9 cellular contexts compared by ENCODE assay signal in genomic region chr15:70056091-70056680, GRCh38.
"Had no signal": no experiment of that assay in that cellular context is flagged by ENCODE, and none has a peak within 500 bp of the region (broad histone marks: within the 10 kb centered on the region; RNA-seq: fewer than 3 reads in every experiment).

No MANE protein-coding gene starts in this region.

- H3K4me1 ChIP-seq: prostate gland, right lobe of liver had no signal

- H3K27ac ChIP-seq: hepatocyte, prostate gland, right lobe of liver had no signal

- ATAC-seq: right lobe of liver; stimulated activated naive CD8-positive, alpha-beta T cell treated with anti-CD3 and anti-CD28 coated beads, Interleukin-15, Interleukin-2, amounts not matched to agents 100 U/mL and 50 U/mL, for 24 hours had no signal

- H2AFZ ChIP-seq: hepatocyte had no signal

- DNase-seq: activated CD4-positive, alpha-beta memory T cell treated with anti-CD3 and anti-CD28 coated beads, Interleukin-2, amount 10 ng/mL, durations not matched to agents 7 days and 5 days; activated CD8-positive, alpha-beta memory T cell treated with anti-CD3 and anti-CD28 coated beads, Interleukin-2, amount 50 U/mL, for 48 hours; midbrain; stimulated activated CD4-positive, alpha-beta T cell treated with anti-CD3 and anti-CD28 coated beads, Interleukin-12 subunit alpha, Interleukin-12 subunit beta, amount 100 ng/mL, for 4 hours; stimulated activated naive CD8-positive, alpha-beta T cell treated with anti-CD3 and anti-CD28 coated beads, Interleukin-15, Interleukin-2, amounts not matched to agents 100 U/mL and 50 U/mL, for 24 hours; T-helper 2 cell had no signal

- H3K27me3 ChIP-seq: hepatocyte, right lobe of liver had no signal

- H3K4me2 ChIP-seq: hepatocyte had no signal

- H3K4me3 ChIP-seq: hepatocyte, prostate gland, right lobe of liver had no signal

- H3K9me3 ChIP-seq: prostate gland, right lobe of liver had no signal
